In the genomic region with DNA sequence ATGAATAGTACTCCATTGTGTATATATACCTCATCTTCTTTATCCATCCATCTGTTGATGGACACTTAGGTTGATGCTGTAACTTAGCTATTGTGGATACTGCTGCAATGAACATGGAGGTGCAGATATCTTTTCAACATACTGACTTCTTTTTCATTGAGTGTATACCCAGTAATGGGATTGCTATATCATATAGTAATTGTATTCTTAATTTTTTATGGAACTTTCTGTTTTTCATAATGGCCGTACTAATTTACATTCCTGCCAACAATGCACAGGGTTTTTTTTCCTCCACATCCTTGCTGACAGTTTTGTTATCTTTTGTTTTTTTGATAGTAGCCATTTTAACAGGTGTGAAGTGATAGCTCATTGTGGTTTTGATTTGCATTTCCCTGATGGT, we compare ENCODE assay signal across 17 cellular contexts. TPM values are rescaled to one million over a fixed set of nuclear protein-coding genes. Genes with fewer than 3 reads are reported as not detected.
DNase-seq lines count a peak whose midpoint lies in the region; ATAC-seq and TF ChIP-seq lines count a peak whose summit lies in the region.
"Had no signal": no experiment of that assay in that cellular context is flagged by ENCODE, and none has a peak within 500 bp of the region (broad histone marks: within the 10 kb centered on the region; RNA-seq: fewer than 3 reads in every experiment).

No MANE protein-coding gene starts in this region.

- no peaks in the 10 kb centered on the region for H3K27me3 Mint-ChIP-seq in chondrocyte (ENCODE audit: low read depth)
- H3K27me3 Mint-ChIP-seq in immature natural killer cell (ENCODE audit: low read depth in 3 of 3) = peaks cover 5 to 12% (median 10%) of the 10 kb centered on the region in 3 donors

- H3K9me3 ChIP-seq in OCI-LY7 (ENCODE audit: low read length) (no peaks in the 10 kb centered on the region), sigmoid colon (no peaks in the 10 kb centered on the region)
- H3K9me3 ChIP-seq: HAP-1, Peyer's patch had no signal

- POLR2A ChIA-PET in OCI-LY7 (lab: Charles Lee) = interaction anchor here (0.7 to 1.3 kb wide), 3 partner anchors 11 to 250 kb away, joined by 3 to 8 read pairs (median 6); no protein-coding TSS in a partner anchor

- WGBS in sigmoid colon, 2 donors = 91 to 94% methylated on average over 1 of the region's 1 CpG

- H3K27ac Mint-ChIP-seq in chondrocyte (ENCODE audit: unreplicated experiment) = peak overlapping the region; percentile 81
- H3K27ac Mint-ChIP-seq in immature natural killer cell = no peak overlapping the region
- H3K27ac Mint-ChIP-seq: CD8-positive, alpha-beta T cell had no signal

- H3K9me3 Mint-ChIP-seq in chondrocyte (ENCODE audit: low read depth) (no peaks in the 10 kb centered on the region), immature natural killer cell (peaks cover 0 to 2% (median 0%) of the 10 kb centered on the region in 6 donors)
- H3K9me3 Mint-ChIP-seq: CD8-positive, alpha-beta T cell had no signal

- peaks cover 20% of the 10 kb centered on the region; the same call in 1 of the 2 replicates for H3K36me3 ChIP-seq in ACC112 (ENCODE audit: insufficient read depth, low read length)
- H3K36me3 ChIP-seq in OCI-LY7 (ENCODE audit: insufficient read depth, low read length) = no peaks in the 10 kb centered on the region
- H3K36me3 ChIP-seq in sigmoid colon = no peaks in the 10 kb centered on the region
- H3K36me3 ChIP-seq: Peyer's patch had no signal

- H3K4me3 Mint-ChIP-seq in chondrocyte (ENCODE audit: unreplicated experiment) (peak overlapping the region; percentile 67), immature natural killer cell (no peak overlapping the region)
- H3K4me3 Mint-ChIP-seq: CD8-positive, alpha-beta T cell had no signal

- DNase-seq in OCI-LY7 (ENCODE audit: low spot score) (no peak), chondrocyte (ENCODE audit: low spot score) (no peak), sigmoid colon (no peak), immature natural killer cell (no peak), NCI-H1417 (lab: John Stamatoyannopoulos, UW) (no peak)
- DNase-seq in stimulated activated CD4-positive, alpha-beta T cell treated with anti-CD3 and anti-CD28 coated beads, Interleukin-1b, Interleukin-23, amount 100 ng/mL, for 48 hours = no peak
- DNase-seq: 8988T; CD8-positive, alpha-beta T cell; DMS79 treated with DMSO at 0.1 percent for 48 hours; NCI-H1436 treated with DMSO at 0.1 percent for 48 hours; NCI-H2081; NCI-H510A treated with DMSO at 0.1 percent for 48 hours; Peyer's patch; Right ventricle myocardium superior had no signal

- H3K36me3 Mint-ChIP-seq in chondrocyte (ENCODE audit: low read depth) = peaks cover 28% of the 10 kb centered on the region
- no peaks in the 10 kb centered on the region for H3K36me3 Mint-ChIP-seq in immature natural killer cell
- H3K36me3 Mint-ChIP-seq: CD8-positive, alpha-beta T cell had no signal

- TF ChIP-seq EP300 in sigmoid colon (IDR thresholded peaks at IDR 0.05) = no peak

- no peak overlapping the region for H3K4me2 ChIP-seq in OCI-LY7 (ENCODE audit: low read length)

- H3K27me3 ChIP-seq in ACC112 (ENCODE audit: insufficient read depth, low read length) (no peaks in the 10 kb centered on the region), sigmoid colon (no peaks in the 10 kb centered on the region)
- H3K27me3 ChIP-seq: Peyer's patch had no signal

- peaks cover 44% of the 10 kb centered on the region for H3K4me1 Mint-ChIP-seq in chondrocyte (ENCODE audit: low read depth)
- H3K4me1 Mint-ChIP-seq in immature natural killer cell = peaks cover 6 to 14% of the 10 kb centered on the region in 2 donors

- TF ChIP-seq CTCF in OCI-LY7 (conservative IDR thresholded peaks at IDR 0.05; ENCODE audit: low read length) (no peak), chondrocyte (IDR thresholded peaks at IDR 0.05) (no peak), sigmoid colon (IDR thresholded peaks at IDR 0.05) (no peak)

- H3K27ac ChIP-seq in ACC112 (ENCODE audit: low read depth, low read length) = peak overlapping the region; percentile 93; the same call in 1 of the 2 replicates
- H3K27ac ChIP-seq in OCI-LY7 (ENCODE audit: low read depth, low read length, poor library complexity, severe bottlenecking) = no peak overlapping the region
- peak overlapping the region in 3 of 4 donors; percentile 24 to 98 (median 98) for H3K27ac ChIP-seq in sigmoid colon
- H3K27ac ChIP-seq: Peyer's patch had no signal

- H3K79me2 ChIP-seq in ACC112 (ENCODE audit: control insufficient read depth, insufficient read depth, low read length, unreplicated experiment) (peaks cover 22% of the 10 kb centered on the region), OCI-LY7 (ENCODE audit: insufficient read depth, low read depth, low read length) (no peaks in the 10 kb centered on the region)

- H2AFZ ChIP-seq in ACC112 (ENCODE audit: low read length, unreplicated experiment) (no peak overlapping the region), OCI-LY7 (ENCODE audit: low read length) (peak overlapping the region; percentile 38; the same call in 1 of the 2 replicates)

- CTCF ChIA-PET in OCI-LY7 (lab: Charles Lee; ENCODE audit: unreplicated experiment) = no interaction called here

- no peak for TF ChIP-seq POLR2A in sigmoid colon (IDR thresholded peaks at IDR 0.05)

- H4K20me1 ChIP-seq in OCI-LY7 (ENCODE audit: insufficient read depth, low read length) = no peaks in the 10 kb centered on the region

- ATAC-seq in HG03354 (IDR thresholded peaks at IDR 0.05; ENCODE audit: poor library complexity, severe bottlenecking, unreplicated experiment) = no peak
- ATAC-seq: CD8-positive, alpha-beta T cell had no signal

- peak overlapping the region; percentile 96 for H3K4me3 ChIP-seq in ACC112 (ENCODE audit: low read depth, low read length)
- H3K4me3 ChIP-seq in OCI-LY7 (ENCODE audit: low read depth, low read length, poor library complexity, severe bottlenecking) = no peak overlapping the region
- H3K4me3 ChIP-seq in sigmoid colon = no peak overlapping the region
- H3K4me3 ChIP-seq: HAP-1, Peyer's patch had no signal

- intact Hi-C loops in OCI-LY7 (cut with micrococcal nuclease; ENCODE audit: unreplicated experiment) (no loop called here), sigmoid colon (cut with DNase I) (loop anchor here (10.0 kb wide), 1 partner anchor 549 kb away; no protein-coding TSS in a partner anchor)

- BruUV-seq in OCI-LY7 (replicated peaks; lab: Mats Ljungman, UMichigan) = no TSS peak

- no peaks in the 10 kb centered on the region for H3K9me2 ChIP-seq in OCI-LY7 (ENCODE audit: insufficient read depth, low read length)

- H3K4me1 ChIP-seq in ACC112 (ENCODE audit: control insufficient read depth, insufficient read depth, low read length, unreplicated experiment) = peaks cover 25% of the 10 kb centered on the region
- peaks cover 12% of the 10 kb centered on the region for H3K4me1 ChIP-seq in OCI-LY7 (ENCODE audit: insufficient read depth, low read length, poor library complexity, severe bottlenecking)
- H3K4me1 ChIP-seq in sigmoid colon = peaks cover 0 to 22% (median 12%) of the 10 kb centered on the region in 4 donors
- H3K4me1 ChIP-seq: Peyer's patch had no signal

RNA-seq across cellular contexts. Expression of a gene that starts 5.2 kb away (rescaled TPM):
- total RNA-seq in OCI-LY7 (2014; rRNA removed; shearing (Covaris generic)) = not detected in 2 replicates
- total RNA-seq in OCI-LY7 (2022) = 0.36 TPM in 1 of 2 replicates, not detected in the other
- 1,296 to 1,346 TPM (median 1,334 TPM) in 3 replicates for total RNA-seq in chondrocyte
- 100 to 1,000 TPM in 2 of 4 donors, 10 to 100 TPM in 2; 43.5 to 179 (median 93.2) TPM for total RNA-seq in sigmoid colon
- 10 to 100 TPM in 2 of 3 donors, 1 to 10 TPM in 1; 7.4 to 39.2 (median 13.2) TPM for polyA plus RNA-seq in sigmoid colon
- not detected for polyA plus RNA-seq in immature natural killer cell

Comparison
In these comparisons a context has a peak if more than half of its experiments do, and no peak if none do; other contexts are left out.
1. RNA of a gene that starts 5.2 kb away (total RNA-seq): 1,296 to 1,346 TPM in chondrocyte and 43.5 to 179 TPM in sigmoid colon; 0.36 TPM in OCI-LY7; every median in the first group is over 10 times any median in the second.